ENCODE assay signal across 19 cellular contexts in the genomic region with DNA sequence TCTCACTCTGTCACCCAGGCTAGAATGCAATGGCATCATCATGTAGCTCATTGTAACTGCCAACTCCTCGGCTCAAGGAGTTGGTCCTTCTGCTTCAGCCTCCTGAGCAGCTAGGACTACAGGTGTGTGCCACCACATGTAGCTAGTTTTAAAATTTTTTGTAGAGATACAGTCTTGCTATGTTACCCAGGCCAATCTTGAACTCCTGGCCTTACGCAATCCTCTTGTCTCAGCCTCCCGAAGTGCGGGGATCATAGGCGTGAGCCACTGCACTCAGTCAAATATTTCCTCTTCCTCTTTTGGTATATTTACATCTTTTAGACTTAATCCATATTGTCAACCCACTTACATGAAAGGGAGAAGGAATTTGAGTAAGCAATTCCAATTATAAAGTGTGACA.
"Had no signal": no experiment of that assay in that cellular context is flagged by ENCODE, and none has a peak within 500 bp of the region (broad histone marks: within the 10 kb centered on the region; RNA-seq: fewer than 3 reads in every experiment).

No MANE protein-coding gene starts in this region.

- H3K4me1 Mint-ChIP-seq: activated CD4-positive, alpha-beta T cell treated with anti-CD3 and anti-CD28 coated beads, Interleukin-2, amount 10 ng/mL, durations not matched to agents 24 days and 14 days; activated naive CD8-positive, alpha-beta T cell treated with anti-CD3 and anti-CD28 coated beads for 36 hours; activated T-helper 17 cell treated with anti-CD3 and anti-CD28 coated beads, Interleukin-2, amount 50 U/mL, for 72 hours; natural killer cell; stimulated activated effector memory CD8-positive, alpha-beta T cell treated with anti-CD3 and anti-CD28 coated beads, Interleukin-12 subunit alpha, Interleukin-12 subunit beta, amount 100 ng/mL, for 72 hours had no signal

- H3K4me1 ChIP-seq: psoas muscle, upper lobe of left lung had no signal

- H3K4me3 Mint-ChIP-seq: activated CD4-positive, alpha-beta T cell treated with anti-CD3 and anti-CD28 coated beads, Interleukin-2, amount 10 ng/mL, durations not matched to agents 24 days and 14 days; activated CD8-positive, alpha-beta T cell treated with anti-CD3 and anti-CD28 coated beads for 36 hours; activated naive CD8-positive, alpha-beta T cell treated with anti-CD3 and anti-CD28 coated beads for 36 hours; activated T-helper 17 cell treated with anti-CD3 and anti-CD28 coated beads, Interleukin-2, amount 50 U/mL, for 72 hours; natural killer cell; stimulated activated effector memory CD8-positive, alpha-beta T cell treated with anti-CD3 and anti-CD28 coated beads, Interleukin-12 subunit alpha, Interleukin-12 subunit beta, amount 100 ng/mL, for 72 hours had no signal

- ATAC-seq: activated CD8-positive, alpha-beta T cell treated with anti-CD3 and anti-CD28 coated beads for 36 hours; activated T-helper 17 cell treated with anti-CD3 and anti-CD28 coated beads, Interleukin-2, amount 50 U/mL, for 72 hours; left lobe of liver; natural killer cell; psoas muscle; right cardiac atrium; stimulated activated effector memory CD8-positive, alpha-beta T cell treated with anti-CD3 and anti-CD28 coated beads, Interleukin-12 subunit alpha, Interleukin-12 subunit beta, amount 100 ng/mL, for 72 hours had no signal

- H3K4me3 ChIP-seq: lung, ovary, psoas muscle, skin epidermis, thoracic aorta, upper lobe of left lung had no signal

- H3K9me3 Mint-ChIP-seq: activated CD8-positive, alpha-beta T cell treated with anti-CD3 and anti-CD28 coated beads for 36 hours; activated naive CD8-positive, alpha-beta T cell treated with anti-CD3 and anti-CD28 coated beads for 36 hours; activated T-helper 17 cell treated with anti-CD3 and anti-CD28 coated beads, Interleukin-2, amount 50 U/mL, for 72 hours; natural killer cell; stimulated activated effector memory CD8-positive, alpha-beta T cell treated with anti-CD3 and anti-CD28 coated beads, Interleukin-12 subunit alpha, Interleukin-12 subunit beta, amount 100 ng/mL, for 72 hours had no signal

- H3K27ac ChIP-seq: ovary, psoas muscle, skin epidermis, thoracic aorta, upper lobe of left lung had no signal

- H3K36me3 ChIP-seq: ovary had no signal

- H3K27me3 Mint-ChIP-seq: activated CD8-positive, alpha-beta T cell treated with anti-CD3 and anti-CD28 coated beads for 36 hours; activated naive CD8-positive, alpha-beta T cell treated with anti-CD3 and anti-CD28 coated beads for 36 hours; activated T-helper 17 cell treated with anti-CD3 and anti-CD28 coated beads, Interleukin-2, amount 50 U/mL, for 72 hours had no signal

- DNase-seq: activated CD4-positive, alpha-beta T cell treated with anti-CD3 and anti-CD28 coated beads, Interleukin-2, amount 10 ng/mL, durations not matched to agents 24 days and 14 days; activated CD8-positive, alpha-beta T cell treated with anti-CD3 and anti-CD28 coated beads for 36 hours; activated naive CD4-positive, alpha-beta T cell; activated naive CD8-positive, alpha-beta T cell treated with anti-CD3 and anti-CD28 coated beads for 36 hours; activated T-cell treated with anti-CD3 and anti-CD28 coated beads, Interleukin-2, amount 50 U/mL, for 1 hour; amniotic stem cell; effector CD4-positive, alpha-beta T cell; kidney; natural killer cell; ovary; psoas muscle; right cardiac atrium; upper lobe of left lung had no signal

- H3K36me3 Mint-ChIP-seq: activated naive CD8-positive, alpha-beta T cell treated with anti-CD3 and anti-CD28 coated beads for 36 hours; natural killer cell; stimulated activated effector memory CD8-positive, alpha-beta T cell treated with anti-CD3 and anti-CD28 coated beads, Interleukin-12 subunit alpha, Interleukin-12 subunit beta, amount 100 ng/mL, for 72 hours had no signal

- H3K27me3 ChIP-seq: ovary, upper lobe of left lung had no signal

- H3K27ac Mint-ChIP-seq: activated CD4-positive, alpha-beta T cell treated with anti-CD3 and anti-CD28 coated beads, Interleukin-2, amount 10 ng/mL, durations not matched to agents 24 days and 14 days; activated CD8-positive, alpha-beta T cell treated with anti-CD3 and anti-CD28 coated beads for 36 hours; activated naive CD8-positive, alpha-beta T cell treated with anti-CD3 and anti-CD28 coated beads for 36 hours; activated T-helper 17 cell treated with anti-CD3 and anti-CD28 coated beads, Interleukin-2, amount 50 U/mL, for 72 hours; natural killer cell; stimulated activated effector memory CD8-positive, alpha-beta T cell treated with anti-CD3 and anti-CD28 coated beads, Interleukin-12 subunit alpha, Interleukin-12 subunit beta, amount 100 ng/mL, for 72 hours had no signal

- H3K9me3 ChIP-seq: ovary, psoas muscle, thoracic aorta, upper lobe of left lung had no signal
